ENCODE assay signal across 8 cellular contexts in genomic region chr1:220787069-220787614, GRCh38. TPM values are rescaled to one million over a fixed set of nuclear protein-coding genes. Genes with fewer than 3 reads are reported as not detected.
DNase-seq lines count a peak whose midpoint lies in the region; ATAC-seq and TF ChIP-seq lines count a peak whose summit lies in the region.

No MANE protein-coding gene starts in this region.

- no peak for TF ChIP-seq EP300 in ovary (IDR thresholded peaks at IDR 0.05)

- no TSS peak for BruUV-seq in PC-9 (replicated peaks; lab: Mats Ljungman, UMichigan)

- peaks cover 1% of the 10 kb centered on the region for H3K4me1 Mint-ChIP-seq in activated CD8-positive, alpha-beta T cell treated with anti-CD3 and anti-CD28 coated beads, Interleukin-2, amount 10 ng/mL, durations not matched to agents 7 days and 5 days (ENCODE audit: low read depth)
- no peaks in the 10 kb centered on the region for H3K4me1 Mint-ChIP-seq in activated CD8-positive, alpha-beta T cell treated with anti-CD3 and anti-CD28 coated beads for 36 hours (ENCODE audit: low read depth)
- H3K4me1 Mint-ChIP-seq in glutamatergic neuron (ENCODE audit: low read depth, unreplicated experiment), result peaks cover 13% of the 10 kb centered on the region

- CTCF ChIA-PET in activated CD8-positive, alpha-beta T cell treated with anti-CD3 and anti-CD28 coated beads, Interleukin-2, amount 10 ng/mL, durations not matched to agents 7 days and 5 days (lab: Charles Lee), result interaction anchor here (0.9 kb wide), 1 partner anchor 12 kb away, joined by 3 read pairs; no protein-coding TSS in a partner anchor
- CTCF ChIA-PET in activated CD8-positive, alpha-beta T cell treated with anti-CD3 and anti-CD28 coated beads for 36 hours (lab: Charles Lee), result interaction anchor here (2.7 kb wide), 1 partner anchor 11 kb away, joined by 8 read pairs; no protein-coding TSS in a partner anchor
- CTCF ChIA-PET in PC-9 (lab: Charles Lee), result interaction anchor here (0.6 to 1.4 kb wide), 9 partner anchors 11 to 549 kb away, joined by 3 to 6 read pairs (median 3); partner anchors contain the start of gene MTARC2

- H2AFZ ChIP-seq in PC-9, result peak overlapping the region; percentile 93

- H3K27ac ChIP-seq in PC-9 (peak overlapping the region; percentile 57), ovary (peak overlapping the region in 1 of 2 donors; percentile 35)

- no peak overlapping the region for H3K4me3 Mint-ChIP-seq in activated CD8-positive, alpha-beta T cell treated with anti-CD3 and anti-CD28 coated beads, Interleukin-2, amount 10 ng/mL, durations not matched to agents 7 days and 5 days
- no peak overlapping the region for H3K4me3 Mint-ChIP-seq in activated CD8-positive, alpha-beta T cell treated with anti-CD3 and anti-CD28 coated beads for 36 hours
- peak overlapping the region; percentile 87 for H3K4me3 Mint-ChIP-seq in glutamatergic neuron (ENCODE audit: unreplicated experiment)

- intact Hi-C loops in activated CD8-positive, alpha-beta T cell treated with anti-CD3 and anti-CD28 coated beads for 36 hours (cut with micrococcal nuclease), result no loop called here
- intact Hi-C loops in PC-9 (cut with micrococcal nuclease; ENCODE audit: unreplicated experiment) (no loop called here), ovary (cut with DNase I) (no loop called here)

- H3K9me3 ChIP-seq in PC-9 (ENCODE audit: insufficient read depth, low read depth), result no peaks in the 10 kb centered on the region
- no peaks in the 10 kb centered on the region for H3K9me3 ChIP-seq in ovary

- H3K79me2 ChIP-seq in PC-9 (ENCODE audit: low read depth), result no peaks in the 10 kb centered on the region; the same call in 1 of the 2 replicates

- H4K20me1 ChIP-seq in PC-9 (ENCODE audit: insufficient read depth), result no peaks in the 10 kb centered on the region

- H3K27me3 Mint-ChIP-seq in activated CD8-positive, alpha-beta T cell treated with anti-CD3 and anti-CD28 coated beads, Interleukin-2, amount 10 ng/mL, durations not matched to agents 7 days and 5 days (ENCODE audit: low read depth), result peaks cover 53% of the 10 kb centered on the region
- peaks cover 31% of the 10 kb centered on the region for H3K27me3 Mint-ChIP-seq in activated CD8-positive, alpha-beta T cell treated with anti-CD3 and anti-CD28 coated beads for 36 hours
- peaks cover 1% of the 10 kb centered on the region for H3K27me3 Mint-ChIP-seq in glutamatergic neuron (ENCODE audit: unreplicated experiment)

- peak overlapping the region; percentile 78 for H3K4me2 ChIP-seq in PC-9

- H3K4me1 ChIP-seq in PC-9 (replicated peaks; ENCODE audit: insufficient read depth) (peaks cover 21% of the 10 kb centered on the region), ovary (ENCODE audit: insufficient read depth) (peaks cover 8% of the 10 kb centered on the region)

- TF ChIP-seq POLR2A in ovary (IDR thresholded peaks at IDR 0.05), result no peak

- H3K36me3 ChIP-seq in PC-9 (ENCODE audit: low read depth), result no peaks in the 10 kb centered on the region
- H3K36me3 ChIP-seq in ovary, result no peaks in the 10 kb centered on the region

- H3F3A ChIP-seq in PC-9 (ENCODE audit: insufficient read depth, low read depth), result peaks cover 35% of the 10 kb centered on the region

- H3K4me3 ChIP-seq in PC-9, result peak overlapping the region; percentile 65
- peak overlapping the region; percentile 23 for H3K4me3 ChIP-seq in ovary

- no peaks in the 10 kb centered on the region for H3K9me2 ChIP-seq in PC-9 (ENCODE audit: insufficient read depth)

- no peaks in the 10 kb centered on the region for H3K36me3 Mint-ChIP-seq in activated CD8-positive, alpha-beta T cell treated with anti-CD3 and anti-CD28 coated beads, Interleukin-2, amount 10 ng/mL, durations not matched to agents 7 days and 5 days (ENCODE audit: low read depth)
- no peaks in the 10 kb centered on the region for H3K36me3 Mint-ChIP-seq in activated CD8-positive, alpha-beta T cell treated with anti-CD3 and anti-CD28 coated beads for 36 hours (ENCODE audit: low read depth)
- H3K36me3 Mint-ChIP-seq in glutamatergic neuron (ENCODE audit: unreplicated experiment), result no peaks in the 10 kb centered on the region

- no peaks in the 10 kb centered on the region for H3K9me3 Mint-ChIP-seq in activated CD8-positive, alpha-beta T cell treated with anti-CD3 and anti-CD28 coated beads, Interleukin-2, amount 10 ng/mL, durations not matched to agents 7 days and 5 days (ENCODE audit: insufficient read depth)
- no peaks in the 10 kb centered on the region for H3K9me3 Mint-ChIP-seq in activated CD8-positive, alpha-beta T cell treated with anti-CD3 and anti-CD28 coated beads for 36 hours
- peaks cover 5% of the 10 kb centered on the region for H3K9me3 Mint-ChIP-seq in glutamatergic neuron (ENCODE audit: unreplicated experiment)

- peak; percentile 44 for ATAC-seq in activated CD8-positive, alpha-beta T cell treated with anti-CD3 and anti-CD28 coated beads, Interleukin-2, amount 10 ng/mL, durations not matched to agents 7 days and 5 days
- no peak for ATAC-seq in activated CD8-positive, alpha-beta T cell treated with anti-CD3 and anti-CD28 coated beads for 36 hours
- ATAC-seq in HG03378 (IDR thresholded peaks at IDR 0.05; ENCODE audit: unreplicated experiment), result peak; percentile 26

- POLR2A ChIA-PET in activated CD8-positive, alpha-beta T cell treated with anti-CD3 and anti-CD28 coated beads, Interleukin-2, amount 10 ng/mL, durations not matched to agents 7 days and 5 days (lab: Charles Lee), result no interaction called here
- POLR2A ChIA-PET in activated CD8-positive, alpha-beta T cell treated with anti-CD3 and anti-CD28 coated beads for 36 hours (lab: Charles Lee), result no interaction called here
- POLR2A ChIA-PET in PC-9 (lab: Charles Lee; ENCODE audit: unreplicated experiment), result interaction anchor here (0.5 to 1.1 kb wide), 10 partner anchors 11 to 1897 kb away, joined by 3 to 9 read pairs (median 4); partner anchors contain the start of gene RAB3GAP2

- H3K27me3 ChIP-seq in PC-9 (ENCODE audit: insufficient read depth, low read depth) (no peaks in the 10 kb centered on the region), ovary (no peaks in the 10 kb centered on the region)

- 6 to 22% (median 13%) methylated on average over 12 to 32 of the region's 32 CpGs for WGBS in ovary, 3 donors

- no peak for TF ChIP-seq CTCF in activated CD8-positive, alpha-beta T cell treated with anti-CD3 and anti-CD28 coated beads for 36 hours (IDR thresholded peaks at IDR 0.05)
- TF ChIP-seq CTCF in PC-9 (conservative IDR thresholded peaks at IDR 0.05) (no peak), glutamatergic neuron (IDR thresholded peaks at IDR 0.05; ENCODE audit: partially characterized antibody, unreplicated experiment) (peak; percentile 6), ovary (IDR thresholded peaks at IDR 0.05) (no peak)

- DNase-seq in activated CD8-positive, alpha-beta T cell treated with anti-CD3 and anti-CD28 coated beads, Interleukin-2, amount 10 ng/mL, durations not matched to agents 7 days and 5 days, result no peak
- DNase-seq in activated CD8-positive, alpha-beta T cell treated with anti-CD3 and anti-CD28 coated beads for 36 hours, result no peak
- DNase-seq in PC-9, result peak; percentile 80 to 83
- peak; percentile 33 for DNase-seq in glutamatergic neuron
- DNase-seq in ovary, result peak in 1 of 5 donors; percentile 49
- no peak for DNase-seq in AG08395 (ENCODE audit: low spot score)
- DNase-seq in stimulated activated naive CD4-positive, alpha-beta T cell treated with Interleukin-2 at 50 U/mL for 16 hours (lab: John Stamatoyannopoulos, UW), result no peak

- H3K27ac Mint-ChIP-seq in activated CD8-positive, alpha-beta T cell treated with anti-CD3 and anti-CD28 coated beads, Interleukin-2, amount 10 ng/mL, durations not matched to agents 7 days and 5 days, result no peak overlapping the region
- no peak overlapping the region for H3K27ac Mint-ChIP-seq in activated CD8-positive, alpha-beta T cell treated with anti-CD3 and anti-CD28 coated beads for 36 hours
- H3K27ac Mint-ChIP-seq in glutamatergic neuron (ENCODE audit: unreplicated experiment), result peak overlapping the region; percentile 89

RNA-seq across cellular contexts. Expression of gene MTARC1, which starts 0.4 kb away (rescaled TPM):
- total RNA-seq in activated CD8-positive, alpha-beta T cell treated with anti-CD3 and anti-CD28 coated beads, Interleukin-2, amount 10 ng/mL, durations not matched to agents 7 days and 5 days, result not detected
- total RNA-seq in activated CD8-positive, alpha-beta T cell treated with anti-CD3 and anti-CD28 coated beads for 36 hours, result not detected
- total RNA-seq in PC-9 (2021) (54.4 and 72.5 TPM in 2 replicates), glutamatergic neuron (ENCODE audit: unreplicated experiment) (22.0 TPM), ovary (1 to 10 TPM; 1.7 to 6.1 (median 4.7) TPM)
- 10 to 100 TPM in 1 of 2 donors, 1 to 10 TPM in 1; 2.8 to 13.2 TPM for polyA plus RNA-seq in ovary

RNA-seq across cellular contexts. Expression of gene MTARC2, which starts 39.0 kb away (rescaled TPM):
- total RNA-seq in activated CD8-positive, alpha-beta T cell treated with anti-CD3 and anti-CD28 coated beads, Interleukin-2, amount 10 ng/mL, durations not matched to agents 7 days and 5 days, result not detected
- total RNA-seq in activated CD8-positive, alpha-beta T cell treated with anti-CD3 and anti-CD28 coated beads for 36 hours, result not detected
- total RNA-seq in PC-9 (2021), result 23.1 and 32.2 TPM in 2 replicates
- 3.0 TPM for total RNA-seq in glutamatergic neuron (ENCODE audit: unreplicated experiment)
- total RNA-seq in ovary, result 10 to 100 TPM; 12.8 to 26.9 (median 23.6) TPM
- polyA plus RNA-seq in ovary, result 10 to 100 TPM; 17.4 to 80.2 TPM

Comparison
In these comparisons a context has a peak if more than half of its experiments do, and no peak if none do; other contexts are left out.
1. DNase-seq: peak in PC-9 (2 of 2) and glutamatergic neuron (single experiment); none in activated CD8-positive, alpha-beta T cell treated with anti-CD3 and anti-CD28 coated beads, Interleukin-2, amount 10 ng/mL, durations not matched to agents 7 days and 5 days (single experiment), activated CD8-positive, alpha-beta T cell treated with anti-CD3 and anti-CD28 coated beads for 36 hours (single experiment), AG08395 (single experiment) and stimulated activated naive CD4-positive, alpha-beta T cell treated with Interleukin-2 at 50 U/mL for 16 hours (single experiment).